Comparison of ENCODE assay signal across 8 cellular contexts in the genomic region with DNA sequence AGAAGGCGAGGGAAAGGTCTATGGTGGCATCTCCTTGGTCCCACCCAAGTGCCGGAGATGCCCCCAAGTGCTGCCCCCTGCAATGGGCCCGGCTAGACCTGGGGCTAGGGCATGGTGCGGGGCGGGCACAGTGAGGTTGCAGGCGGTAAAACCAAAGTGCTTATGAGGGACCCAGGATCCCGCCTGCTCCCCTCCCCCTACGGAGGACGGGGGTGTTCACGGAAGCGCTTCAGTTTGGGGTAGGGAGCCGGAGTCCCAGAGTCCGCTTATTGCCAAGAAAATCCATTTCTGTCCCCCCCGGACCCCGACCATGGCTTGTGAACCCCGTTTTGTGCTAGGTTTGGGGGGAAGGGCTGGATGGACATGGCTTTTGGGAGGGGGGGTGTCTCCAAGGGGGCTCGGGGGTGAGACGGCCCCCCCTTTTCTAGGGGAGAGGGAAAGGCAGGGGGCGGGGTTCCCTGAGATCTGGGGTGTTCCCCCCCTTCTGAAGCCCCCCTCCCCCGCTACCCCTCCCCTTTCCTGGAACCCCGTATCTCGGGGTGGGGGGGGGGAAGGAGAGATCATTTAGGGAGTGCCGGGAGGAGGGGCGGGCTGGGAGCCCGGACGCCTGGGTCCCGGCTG. TPM values are rescaled to one million over a fixed set of nuclear protein-coding genes. Genes with fewer than 3 reads are reported as not detected.
A peak's percentile ranks its signal among the peaks of the same experiment; 100 is the strongest.
DNase-seq lines count a peak whose midpoint lies in the region; ATAC-seq, FAIRE-seq and TF ChIP-seq lines count a peak whose summit lies in the region.

No MANE protein-coding gene starts in this region.

- peaks cover 22% of the 10 kb centered on the region for H3K4me1 ChIP-seq in CD8-positive, alpha-beta T cell (ENCODE audit: insufficient read depth, low read length)
- H3K4me1 ChIP-seq in SJSA1 (replicated peaks), result peaks cover 25% of the 10 kb centered on the region
- peaks cover 0 to 47% (median 36%) of the 10 kb centered on the region in 4 donors for H3K4me1 ChIP-seq in sigmoid colon
- peaks cover 6 to 15% of the 10 kb centered on the region in 2 donors for H3K4me1 ChIP-seq in kidney (ENCODE audit: control insufficient read depth in 1 of 2, insufficient read depth in 1 of 2, low read depth in 1 of 2, low read length in 2 of 2)

- TF ChIP-seq EP300 in sigmoid colon (IDR thresholded peaks at IDR 0.05), result no peak

- H3K9me3 ChIP-seq in CD8-positive, alpha-beta T cell (ENCODE audit: low read length), result no peaks in the 10 kb centered on the region
- H3K9me3 ChIP-seq in SJSA1 (replicated peaks), result no peaks in the 10 kb centered on the region
- no peaks in the 10 kb centered on the region for H3K9me3 ChIP-seq in sigmoid colon
- no peaks in the 10 kb centered on the region for H3K9me3 ChIP-seq in kidney (ENCODE audit: control insufficient read depth in 1 of 2, low read length in 2 of 2)

- H3K36me3 Mint-ChIP-seq in CD8-positive, alpha-beta T cell, result no peaks in the 10 kb centered on the region

- H3K4me3 Mint-ChIP-seq in CD8-positive, alpha-beta T cell, result peak overlapping the region; percentile 60

- intact Hi-C loops in CD8-positive, alpha-beta T cell (cut with DNase I, micrococcal nuclease), result loop anchor here (2.0 to 10.0 kb wide), 4 partner anchors 45 to 385 kb away; partner anchors contain the start of genes COPZ1 (in 1 of the 2), HOXC10 (in 1 of the 2), HOXC8 (in 1 of the 2) and HOXC9 (in 1 of the 2)
- intact Hi-C loops in left cardiac atrium (cut with DNase I), result loop anchor here (10.0 kb wide), 2 partner anchors 75 to 115 kb away; no protein-coding TSS in a partner anchor
- intact Hi-C loops in sigmoid colon (cut with DNase I), result loop anchor here (2.0 to 10.0 kb wide), 2 partner anchors 75 to 365 kb away; partner anchors contain the start of genes HOXC8 and HOXC9
- intact Hi-C loops in kidney (cut with DNase I), result loop anchor here (10.0 kb wide), 1 partner anchor 145 kb away; no protein-coding TSS in a partner anchor

- CTCF ChIA-PET in CD8-positive, alpha-beta T cell (lab: Charles Lee), result interaction anchor here (0.8 to 3.4 kb wide), 6 partner anchors 9 to 118 kb away, joined by 3 to 19 read pairs (median 13); no protein-coding TSS in a partner anchor

- DNase-seq in CD8-positive, alpha-beta T cell, result no peak
- DNase-seq in SJSA1 (ENCODE audit: low read depth in 1 of 2, low spot score in 2 of 2), result no peak
- DNase-seq in left cardiac atrium, result no peak
- no peak for DNase-seq in sigmoid colon
- no peak for DNase-seq in COLO668 (lab: John Stamatoyannopoulos, UW; ENCODE audit: unreplicated experiment)
- DNase-seq in stimulated activated CD4-positive, alpha-beta T cell treated with anti-CD3 and anti-CD28 coated beads, Interleukin-12 subunit alpha, Interleukin-12 subunit beta, amount 100 ng/mL, for 4 hours, result no peak
- no peak for DNase-seq in effector CD8-positive, alpha-beta T cell (lab: John Stamatoyannopoulos, UW)
- DNase-seq in kidney, result no peak

- FAIRE-seq in kidney (lab: Jason Lieb, UNC), result no peak

- 11 to 54% methylated on average over 27 of the region's 27 CpGs for WGBS in sigmoid colon, 2 donors

- H3K36me3 ChIP-seq in CD8-positive, alpha-beta T cell (ENCODE audit: insufficient read depth, low read length), result no peaks in the 10 kb centered on the region
- no peaks in the 10 kb centered on the region for H3K36me3 ChIP-seq in SJSA1
- H3K36me3 ChIP-seq in sigmoid colon, result no peaks in the 10 kb centered on the region
- no peaks in the 10 kb centered on the region for H3K36me3 ChIP-seq in kidney (ENCODE audit: control insufficient read depth in 1 of 2, insufficient read depth in 2 of 2, low read length in 2 of 2)

- POLR2A ChIA-PET in CD8-positive, alpha-beta T cell (lab: Charles Lee), result no interaction called here

- H3K27me3 Mint-ChIP-seq in CD8-positive, alpha-beta T cell (ENCODE audit: low read depth), result no peaks in the 10 kb centered on the region

- H3K27me3 ChIP-seq in CD8-positive, alpha-beta T cell (ENCODE audit: insufficient read depth, low read length), result no peaks in the 10 kb centered on the region
- H3K27me3 ChIP-seq in SJSA1 (replicated peaks), result no peaks in the 10 kb centered on the region
- H3K27me3 ChIP-seq in sigmoid colon, result no peaks in the 10 kb centered on the region

- H3K9ac ChIP-seq in kidney (ENCODE audit: low read length in 2 of 2), result peak overlapping the region in 1 of 2 donors; percentile 34

- ATAC-seq in CD8-positive, alpha-beta T cell, result no peak
- ATAC-seq in left cardiac atrium, result peak; percentile 4 to 5

- no peaks in the 10 kb centered on the region for H3K9me3 Mint-ChIP-seq in CD8-positive, alpha-beta T cell

- no peak overlapping the region for H3K27ac ChIP-seq in CD8-positive, alpha-beta T cell (ENCODE audit: low read depth, low read length)
- H3K27ac ChIP-seq in SJSA1 (no peak overlapping the region), sigmoid colon (peak overlapping the region; percentile 67 to 74 (median 70)), kidney (ENCODE audit: low read depth in 2 of 2, low read length in 2 of 2) (no peak overlapping the region)

- H3K4me3 ChIP-seq in CD8-positive, alpha-beta T cell (ENCODE audit: low read depth, low read length), result no peak overlapping the region
- H3K4me3 ChIP-seq in SJSA1 (peak overlapping the region; percentile 26), sigmoid colon (peak overlapping the region; percentile 17 to 52 (median 46)), kidney (ENCODE audit: low read length in 2 of 2) (peak overlapping the region in 1 of 2 donors; percentile 45)

- H3K4me1 Mint-ChIP-seq in CD8-positive, alpha-beta T cell (ENCODE audit: low read depth), result peaks cover 27% of the 10 kb centered on the region

- H3K27ac Mint-ChIP-seq in CD8-positive, alpha-beta T cell, result no peak overlapping the region

- TF ChIP-seq POLR2A in sigmoid colon (IDR thresholded peaks at IDR 0.05), result no peak

- TF ChIP-seq CTCF in CD8-positive, alpha-beta T cell (IDR thresholded peaks at IDR 0.05), result no peak
- no peak for TF ChIP-seq CTCF in sigmoid colon (IDR thresholded peaks at IDR 0.05)
- TF ChIP-seq CTCF in kidney (IDR thresholded peaks at IDR 0.05; ENCODE audit: borderline replicate concordance, extremely low read depth, insufficient read depth), result no peak

RNA-seq across cellular contexts. Expression of gene GPR84, which starts 5.4 kb away (rescaled TPM):
- total RNA-seq in CD8-positive, alpha-beta T cell, result not detected
- total RNA-seq in SJSA1 (2014; rRNA removed; shearing (Covaris generic)), result not detected in 2 replicates
- total RNA-seq in left cardiac atrium (under 1 TPM; 0.29 to 0.55 TPM), sigmoid colon (under 1 TPM in 1 of 4 donors, not detected in 3; 0.54 TPM), kidney (1.7 TPM)
- polyA plus RNA-seq in sigmoid colon (under 1 TPM; 0.60 to 0.92 (median 0.69) TPM), kidney (ENCODE audit: insufficient read depth, low read depth, low replicate concordance) (not detected)

RNA-seq across cellular contexts. Expression of gene ZNF385A, which starts 14.8 kb away (rescaled TPM):
- total RNA-seq in CD8-positive, alpha-beta T cell, result 1 to 10 TPM; 2.1 TPM
- total RNA-seq in SJSA1 (2014; rRNA removed; shearing (Covaris generic)), result 0.31 and 0.42 TPM in 2 replicates
- total RNA-seq in left cardiac atrium, result 10 to 100 TPM; 20.4 to 24.2 TPM
- total RNA-seq in sigmoid colon, result 10 to 100 TPM in 2 of 4 donors, 1 to 10 TPM in 2; 5.6 to 18.6 (median 10.6) TPM
- 10 to 100 TPM in 1 of 3 donors, 1 to 10 TPM in 2; 4.4 to 19.2 (median 7.0) TPM for polyA plus RNA-seq in sigmoid colon
- 16.6 TPM for total RNA-seq in kidney
- 10.2 TPM for polyA plus RNA-seq in kidney (ENCODE audit: insufficient read depth, low read depth, low replicate concordance)

RNA-seq across cellular contexts. Expression of gene COPZ1, which starts 44.8 kb away (rescaled TPM):
- total RNA-seq in CD8-positive, alpha-beta T cell, result 10 to 100 TPM; 24.1 to 25.2 TPM
- 106 and 191 TPM in 2 replicates for total RNA-seq in SJSA1 (2014; rRNA removed; shearing (Covaris generic))
- 100 to 1,000 TPM; 118 to 131 TPM for total RNA-seq in left cardiac atrium
- 10 to 100 TPM; 39.6 to 74.2 (median 61.2) TPM for total RNA-seq in sigmoid colon
- polyA plus RNA-seq in sigmoid colon, result 100 to 1,000 TPM; 114 to 155 (median 147) TPM
- total RNA-seq in kidney, result 141 TPM
- 181 TPM for polyA plus RNA-seq in kidney (ENCODE audit: insufficient read depth, low read depth, low replicate concordance)

RNA-seq across cellular contexts. Expression of gene ITGA5, which starts 49.4 kb away (rescaled TPM):
- 100 to 1,000 TPM; 115 to 125 TPM for total RNA-seq in CD8-positive, alpha-beta T cell
- total RNA-seq in SJSA1 (2014; rRNA removed; shearing (Covaris generic)), result 78.9 and 99.4 TPM in 2 replicates
- total RNA-seq in left cardiac atrium, result 100 to 1,000 TPM in 1 of 2 donors, 10 to 100 TPM in 1; 45.7 to 133 TPM
- 100 to 1,000 TPM; 200 to 765 (median 459) TPM for total RNA-seq in sigmoid colon
- 10 to 100 TPM in 1 of 3 donors, 1 to 10 TPM in 2; 7.4 to 92.7 (median 7.8) TPM for polyA plus RNA-seq in sigmoid colon
- total RNA-seq in kidney, result 65.6 TPM
- 11.4 TPM for polyA plus RNA-seq in kidney (ENCODE audit: insufficient read depth, low read depth, low replicate concordance)

Comparison
In these comparisons a context has a peak if more than half of its experiments do, and no peak if none do; other contexts are left out.
1. H3K27ac ChIP-seq: peak in sigmoid colon (4 of 4); none in CD8-positive, alpha-beta T cell (single experiment), SJSA1 (single experiment) and kidney (0 of 2).